14 cellular contexts compared by ENCODE assay signal in the genomic region with DNA sequence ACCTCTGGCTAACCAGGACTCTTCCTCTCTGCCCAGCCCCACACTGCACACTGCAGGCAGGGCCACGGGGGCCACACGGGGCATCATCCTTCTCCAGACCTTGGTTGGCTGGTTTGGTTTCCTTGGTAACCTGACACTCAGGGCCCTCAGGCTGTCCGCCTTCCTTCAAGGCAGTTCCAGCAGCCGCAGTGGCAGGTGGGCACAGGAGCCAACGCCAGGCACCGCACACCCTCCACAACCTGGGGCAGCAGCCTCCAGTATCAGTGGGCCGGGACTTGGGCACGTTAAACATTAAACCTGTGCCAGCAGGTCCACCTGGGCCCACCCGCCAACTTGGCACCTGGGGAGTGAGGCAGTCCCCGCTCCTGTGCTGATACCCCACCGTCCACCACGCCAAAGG. TPM values are rescaled to one million over a fixed set of nuclear protein-coding genes. Genes with fewer than 3 reads are reported as not detected.
DNase-seq lines count a peak whose midpoint lies in the region; ATAC-seq and TF ChIP-seq lines count a peak whose summit lies in the region.
"Had no signal": no experiment of that assay in that cellular context is flagged by ENCODE, and none has a peak within 500 bp of the region (broad histone marks: within the 10 kb centered on the region; RNA-seq: fewer than 3 reads in every experiment).

No MANE protein-coding gene starts in this region.

- H3K27me3 Mint-ChIP-seq in CD4-positive, alpha-beta memory T cell, result peaks cover 7 to 12% of the 10 kb centered on the region in 2 donors

- TF ChIP-seq CTCF in esophagus muscularis mucosa (IDR thresholded peaks at IDR 0.05) (no peak), gastrocnemius medialis (IDR thresholded peaks at IDR 0.05 in 4 of 5, conservative IDR thresholded peaks at IDR 0.05 in 1 of 5) (no peak)

- DNase-seq in CD4-positive, alpha-beta memory T cell, result no peak
- no peak for DNase-seq in MG63
- no peak for DNase-seq in esophagus muscularis mucosa (ENCODE audit: extremely low spot score)
- DNase-seq in gastrocnemius medialis, result no peak
- no peak for DNase-seq in activated CD4-positive, alpha-beta T cell treated with anti-CD3 and anti-CD28 coated beads, Interleukin-2, amount 50 U/mL, for 1 hour
- DNase-seq: activated T-cell treated with anti-CD3 and anti-CD28 coated beads, Interleukin-2, amount 50 U/mL, for 72 hours; DND-41; immature natural killer cell; Kasumi-1; naive thymus-derived CD8-positive, alpha-beta T cell had no signal

- no peaks in the 10 kb centered on the region for H3K9me3 ChIP-seq in CD4-positive, alpha-beta memory T cell (ENCODE audit: control insufficient read depth in 1 of 2, low read length in 2 of 2)
- no peaks in the 10 kb centered on the region for H3K9me3 ChIP-seq in MG63
- H3K9me3 ChIP-seq in esophagus muscularis mucosa, result no peaks in the 10 kb centered on the region
- H3K9me3 ChIP-seq in gastrocnemius medialis, result no peaks in the 10 kb centered on the region

- H3K4me1 ChIP-seq in CD4-positive, alpha-beta memory T cell (ENCODE audit: insufficient read depth, low read length), result peaks cover 33% of the 10 kb centered on the region
- H3K4me1 ChIP-seq in esophagus muscularis mucosa, result peaks cover 36 to 52% (median 49%) of the 10 kb centered on the region in 4 donors
- peaks cover 5 to 30% of the 10 kb centered on the region in 2 donors for H3K4me1 ChIP-seq in gastrocnemius medialis

- no peaks in the 10 kb centered on the region for H3K36me3 ChIP-seq in CD4-positive, alpha-beta memory T cell (ENCODE audit: insufficient read depth, low read length)
- H3K36me3 ChIP-seq in MG63 (peaks cover 13% of the 10 kb centered on the region), esophagus muscularis mucosa (peaks cover 8 to 38% (median 29%) of the 10 kb centered on the region in 4 donors), gastrocnemius medialis (peaks cover 0 to 12% of the 10 kb centered on the region in 2 donors)

- H3K27ac Mint-ChIP-seq in CD4-positive, alpha-beta memory T cell, result no peak overlapping the region
- H3K27ac Mint-ChIP-seq: activated T-cell treated with anti-CD3 and anti-CD28 coated beads, Interleukin-2, amount 50 U/mL, for 72 hours; immature natural killer cell; stimulated activated memory B cell treated with anti-CD40 and anti-IgM and Interleukin-4, amounts not matched to agents 10 μg/mL and 1 μg/mL and 100 μg/mL, for 72 hours had no signal

- POLR2A ChIA-PET in CD4-positive, alpha-beta memory T cell (lab: Charles Lee; ENCODE audit: partially characterized antibody), result interaction anchor here (0.9 to 2.1 kb wide), 3 partner anchors 9 to 51 kb away, joined by 3 to 9 read pairs (median 5); a partner anchor contains a TSS

- H3K27me3 ChIP-seq in CD4-positive, alpha-beta memory T cell (ENCODE audit: insufficient read depth, low read length), result peaks cover 17% of the 10 kb centered on the region
- H3K27me3 ChIP-seq in MG63, result no peaks in the 10 kb centered on the region
- peaks cover 0 to 25% (median 17%) of the 10 kb centered on the region in 4 donors for H3K27me3 ChIP-seq in esophagus muscularis mucosa
- H3K27me3 ChIP-seq in gastrocnemius medialis, result peaks cover 16 to 26% (median 19%) of the 10 kb centered on the region in 3 donors

- H3K4me3 ChIP-seq in CD4-positive, alpha-beta memory T cell (ENCODE audit: low read length in 2 of 2), result peak overlapping the region in 1 of 2 donors; percentile 32
- H3K4me3 ChIP-seq in MG63 (peak overlapping the region; percentile 72), esophagus muscularis mucosa (peak overlapping the region; percentile 66 to 85 (median 71)), gastrocnemius medialis (peak overlapping the region in 3 of 4 donors; percentile 57 to 60 (median 60))

- no peak overlapping the region for H3K27ac ChIP-seq in CD4-positive, alpha-beta memory T cell (ENCODE audit: low read depth, low read length)
- H3K27ac ChIP-seq in esophagus muscularis mucosa (replicated peaks in 1 of 4) (peak overlapping the region; percentile 47 to 73 (median 64)), gastrocnemius medialis (peak overlapping the region in 3 of 4 donors; percentile 65 to 68 (median 67))

- ATAC-seq in gastrocnemius medialis (no peak), GM21515 (IDR thresholded peaks at IDR 0.05; ENCODE audit: unreplicated experiment) (no peak), HG02678 (IDR thresholded peaks at IDR 0.05; ENCODE audit: unreplicated experiment) (no peak)
- ATAC-seq: activated T-cell treated with anti-CD3 and anti-CD28 coated beads, Interleukin-2, amount 50 U/mL, for 72 hours; stimulated activated memory B cell treated with anti-CD40 and anti-IgM and Interleukin-4, amounts not matched to agents 10 μg/mL and 1 μg/mL and 100 μg/mL, for 72 hours had no signal

- WGBS in esophagus muscularis mucosa, result 93% methylated on average over 6 of the region's 12 CpGs

- TF ChIP-seq POLR2A in esophagus muscularis mucosa (IDR thresholded peaks at IDR 0.05; ENCODE audit: low read depth) (no peak), gastrocnemius medialis (IDR thresholded peaks at IDR 0.05) (no peak)

- H3K9me3 Mint-ChIP-seq in CD4-positive, alpha-beta memory T cell, result no peaks in the 10 kb centered on the region
- H3K9me3 Mint-ChIP-seq: activated T-cell treated with anti-CD3 and anti-CD28 coated beads, Interleukin-2, amount 50 U/mL, for 72 hours; immature natural killer cell; naive thymus-derived CD8-positive, alpha-beta T cell; stimulated activated memory B cell treated with anti-CD40 and anti-IgM and Interleukin-4, amounts not matched to agents 10 μg/mL and 1 μg/mL and 100 μg/mL, for 72 hours had no signal

- in situ Hi-C loops in gastrocnemius medialis (cut with MboI; ENCODE audit: low sequenced_read_pairs in 4 of 4), result no loop called here

- no peaks in the 10 kb centered on the region for H3K36me3 Mint-ChIP-seq in CD4-positive, alpha-beta memory T cell
- H3K36me3 Mint-ChIP-seq: immature natural killer cell; stimulated activated memory B cell treated with anti-CD40 and anti-IgM and Interleukin-4, amounts not matched to agents 10 μg/mL and 1 μg/mL and 100 μg/mL, for 72 hours had no signal

- TF ChIP-seq EP300 in esophagus muscularis mucosa (IDR thresholded peaks at IDR 0.05), result no peak

- peaks cover 3 to 16% (median 7%) of the 10 kb centered on the region in 4 donors for H3K4me1 Mint-ChIP-seq in CD4-positive, alpha-beta memory T cell

- CTCF ChIA-PET in CD4-positive, alpha-beta memory T cell (lab: Charles Lee; ENCODE audit: partially characterized antibody), result interaction anchor here (0.9 to 2.5 kb wide), 7 partner anchors 9 to 257 kb away, joined by 3 to 17 read pairs (median 5); a partner anchor contains a TSS

- intact Hi-C loops in CD4-positive, alpha-beta memory T cell (cut with micrococcal nuclease), result no loop called here
- intact Hi-C loops in esophagus muscularis mucosa (cut with DNase I) (no loop called here), gastrocnemius medialis (cut with DNase I; ENCODE audit: low total_unique reads) (no loop called here)

- peak overlapping the region in 6 of 8 donors; percentile 33 to 86 (median 74) for H3K4me3 Mint-ChIP-seq in CD4-positive, alpha-beta memory T cell
- H3K4me3 Mint-ChIP-seq: stimulated activated memory B cell treated with anti-CD40 and anti-IgM and Interleukin-4, amounts not matched to agents 10 μg/mL and 1 μg/mL and 100 μg/mL, for 72 hours had no signal

RNA-seq across cellular contexts. Expression of a gene that starts 1.9 kb away (rescaled TPM):
- total RNA-seq in CD4-positive, alpha-beta memory T cell, result 10 to 100 TPM; 20.7 to 21.4 TPM
- 10 to 100 TPM; 22.8 to 32.2 TPM for polyA plus RNA-seq in CD4-positive, alpha-beta memory T cell
- total RNA-seq in MG63 (2014; rRNA removed; shearing (Covaris generic); ENCODE audit: low replicate concordance), result 86.9 and 253 TPM in 2 replicates
- total RNA-seq in esophagus muscularis mucosa (100 to 1,000 TPM in 2 of 4 donors, 10 to 100 TPM in 2; 45.3 to 119 (median 91.5) TPM), gastrocnemius medialis (10 to 100 TPM; 11.3 to 22.3 (median 19.0) TPM)

RNA-seq across cellular contexts. Expression of a gene that starts 9.8 kb away (rescaled TPM):
- total RNA-seq in CD4-positive, alpha-beta memory T cell, result not detected
- polyA plus RNA-seq in CD4-positive, alpha-beta memory T cell, result not detected
- total RNA-seq in MG63 (2014; rRNA removed; shearing (Covaris generic); ENCODE audit: low replicate concordance), result not detected in 2 replicates
- total RNA-seq in esophagus muscularis mucosa, result 1 to 10 TPM in 2 of 4 donors, under 1 TPM in 2; 0.42 to 1.2 (median 1.0) TPM
- total RNA-seq in gastrocnemius medialis, result under 1 TPM in 2 of 4 donors, not detected in 2; 0.22 to 0.55 TPM
- total RNA-seq: naive thymus-derived CD8-positive, alpha-beta T cell; RPMI7951 had no signal
- polyA plus RNA-seq: immature natural killer cell; naive thymus-derived CD8-positive, alpha-beta T cell had no signal

RNA-seq across cellular contexts. Expression of a gene that starts 12.2 kb away (rescaled TPM):
- 1 to 10 TPM; 3.4 to 4.6 TPM for total RNA-seq in CD4-positive, alpha-beta memory T cell
- 10 to 100 TPM; 22.6 to 43.8 TPM for polyA plus RNA-seq in CD4-positive, alpha-beta memory T cell
- total RNA-seq in MG63 (2014; rRNA removed; shearing (Covaris generic); ENCODE audit: low replicate concordance), result not detected in 2 replicates
- total RNA-seq in esophagus muscularis mucosa (under 1 TPM in 2 of 4 donors, not detected in 2; 0.32 to 0.83 TPM), gastrocnemius medialis (not detected)
- total RNA-seq: RPMI7951 had no signal

RNA-seq across cellular contexts. Expression of a gene that starts 16.0 kb away (rescaled TPM):
- total RNA-seq in CD4-positive, alpha-beta memory T cell, result 10 to 100 TPM; 63.8 to 68.6 TPM
- 10 to 100 TPM in 1 of 2 donors, 1 to 10 TPM in 1; 2.6 to 10.8 TPM for polyA plus RNA-seq in CD4-positive, alpha-beta memory T cell
- 10.9 and 11.7 TPM in 2 replicates for total RNA-seq in MG63 (2014; rRNA removed; shearing (Covaris generic); ENCODE audit: low replicate concordance)
- total RNA-seq in esophagus muscularis mucosa, result 10 to 100 TPM; 17.4 to 30.9 (median 21.6) TPM
- total RNA-seq in gastrocnemius medialis, result 10 to 100 TPM; 14.1 to 20.0 (median 16.7) TPM

RNA-seq across cellular contexts. Expression of a gene that starts 26.3 kb away (rescaled TPM):
- total RNA-seq in CD4-positive, alpha-beta memory T cell, result under 1 TPM; 0.09 to 0.11 TPM
- under 1 TPM; 0.10 to 0.15 TPM for polyA plus RNA-seq in CD4-positive, alpha-beta memory T cell
- total RNA-seq in MG63 (2014; rRNA removed; shearing (Covaris generic); ENCODE audit: low replicate concordance), result 20.8 and 32.5 TPM in 2 replicates
- total RNA-seq in esophagus muscularis mucosa (under 1 TPM in 3 of 4 donors, not detected in 1; 0.17 to 0.40 (median 0.26) TPM), gastrocnemius medialis (under 1 TPM in 3 of 4 donors, not detected in 1; 0.16 to 0.24 (median 0.17) TPM)
